Comparison of ENCODE assay signal across 12 cellular contexts in the genomic region with DNA sequence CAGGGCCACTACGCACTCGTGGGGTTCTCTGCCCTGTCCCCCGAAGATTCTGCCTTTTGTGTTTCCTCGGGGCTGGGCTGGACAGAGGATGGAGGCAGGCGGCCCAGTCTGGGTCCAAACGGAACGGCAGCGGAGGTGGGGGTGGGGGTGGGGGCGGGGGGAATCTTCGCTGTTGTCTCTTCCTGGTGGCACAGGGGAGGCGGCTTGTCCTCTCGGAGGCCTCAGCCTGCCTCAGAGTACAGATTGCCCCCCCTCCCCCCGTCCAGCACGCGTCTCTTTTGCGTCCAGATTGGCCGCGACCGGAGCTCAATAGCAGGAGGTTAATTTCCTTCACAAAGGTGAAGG. TPM values are rescaled to one million over a fixed set of nuclear protein-coding genes. Genes with fewer than 3 reads are reported as not detected.
A peak's percentile ranks its signal among the peaks of the same experiment; 100 is the strongest.
DNase-seq lines count a peak whose midpoint lies in the region; ATAC-seq, FAIRE-seq and TF ChIP-seq lines count a peak whose summit lies in the region.
"Had no signal": no experiment of that assay in that cellular context is flagged by ENCODE, and none has a peak within 500 bp of the region (broad histone marks: within the 10 kb centered on the region; RNA-seq: fewer than 3 reads in every experiment).

No MANE protein-coding gene starts in this region.

- H3K79me2 ChIP-seq in astrocyte (ENCODE audit: insufficient read depth, low read length) (no peaks in the 10 kb centered on the region), osteoblast (ENCODE audit: insufficient read depth, low read length) (no peaks in the 10 kb centered on the region)

- TF ChIP-seq CTCF in astrocyte (IDR thresholded peaks at IDR 0.05; ENCODE audit: insufficient read depth, low read depth, low read length) (no peak), osteoblast (IDR thresholded peaks at IDR 0.05; ENCODE audit: extremely low read depth, low read depth, low read length) (no peak), Calu3 (IDR thresholded peaks at IDR 0.05; ENCODE audit: unreplicated experiment) (no peak)

- ATAC-seq in activated CD4-positive, alpha-beta T cell treated with anti-CD3 and anti-CD28 coated beads for 36 hours, result no peak
- ATAC-seq in GM19463 (IDR thresholded peaks at IDR 0.05; ENCODE audit: unreplicated experiment), result no peak
- ATAC-seq: PC-3 had no signal

- H3K9me3 ChIP-seq in astrocyte (ENCODE audit: insufficient read depth, low read depth, low read length), result peaks cover 4% of the 10 kb centered on the region
- H3K9me3 ChIP-seq in osteoblast (ENCODE audit: low read depth, low read length), result no peaks in the 10 kb centered on the region

- no peak overlapping the region for H3K9ac ChIP-seq in astrocyte (ENCODE audit: low read length)

- H3K27me3 ChIP-seq in astrocyte (ENCODE audit: insufficient read depth, low read length) (peaks cover 74% of the 10 kb centered on the region), osteoblast (ENCODE audit: insufficient read depth, low read length) (peaks cover 86% of the 10 kb centered on the region)

- peaks cover 58% of the 10 kb centered on the region for H3K27me3 Mint-ChIP-seq in activated CD4-positive, alpha-beta T cell treated with anti-CD3 and anti-CD28 coated beads for 36 hours
- peaks cover 59% of the 10 kb centered on the region for H3K27me3 Mint-ChIP-seq in astrocyte (ENCODE audit: low read depth, unreplicated experiment)
- peaks cover 21% of the 10 kb centered on the region for H3K27me3 Mint-ChIP-seq in Calu3 (ENCODE audit: unreplicated experiment)

- peaks cover 25% of the 10 kb centered on the region for H3K4me1 Mint-ChIP-seq in activated CD4-positive, alpha-beta T cell treated with anti-CD3 and anti-CD28 coated beads for 36 hours
- H3K4me1 Mint-ChIP-seq in astrocyte (ENCODE audit: low read depth, unreplicated experiment) (peaks cover 6% of the 10 kb centered on the region), Calu3 (ENCODE audit: low read depth, unreplicated experiment) (no peaks in the 10 kb centered on the region)

- no peak overlapping the region for H3K27ac Mint-ChIP-seq in activated CD4-positive, alpha-beta T cell treated with anti-CD3 and anti-CD28 coated beads for 36 hours
- peak overlapping the region; percentile 62 for H3K27ac Mint-ChIP-seq in astrocyte (ENCODE audit: unreplicated experiment)
- H3K27ac Mint-ChIP-seq in Calu3 (ENCODE audit: unreplicated experiment), result no peak overlapping the region

- H3K4me2 ChIP-seq in astrocyte (ENCODE audit: low read length) (no peak overlapping the region), osteoblast (ENCODE audit: insufficient read depth, low read length) (no peak overlapping the region)

- H4K20me1 ChIP-seq in astrocyte (ENCODE audit: insufficient read depth, low read length) (peaks cover under 1% of the 10 kb centered on the region), osteoblast (ENCODE audit: insufficient read depth, low read length) (no peaks in the 10 kb centered on the region)

- BruUV-seq in Calu3 (replicated peaks; lab: Mats Ljungman, UMichigan), result no TSS peak

- no peaks in the 10 kb centered on the region for H3K9me3 Mint-ChIP-seq in activated CD4-positive, alpha-beta T cell treated with anti-CD3 and anti-CD28 coated beads for 36 hours (ENCODE audit: low read depth)
- peaks cover 9% of the 10 kb centered on the region for H3K9me3 Mint-ChIP-seq in astrocyte (ENCODE audit: unreplicated experiment)
- no peaks in the 10 kb centered on the region for H3K9me3 Mint-ChIP-seq in Calu3 (ENCODE audit: low read depth, unreplicated experiment)

- FAIRE-seq in astrocyte (lab: Jason Lieb, UNC), result no peak
- FAIRE-seq: small intestine had no signal

- CTCF ChIA-PET in activated CD4-positive, alpha-beta T cell treated with anti-CD3 and anti-CD28 coated beads for 36 hours (lab: Charles Lee), result interaction anchor here (0.6 kb wide), 1 partner anchor 34 kb away, joined by 3 read pairs; no protein-coding TSS in a partner anchor
- CTCF ChIA-PET in Calu3 (lab: Charles Lee), result no interaction called here

- intact Hi-C loops in activated CD4-positive, alpha-beta T cell treated with anti-CD3 and anti-CD28 coated beads for 36 hours (cut with DNase I, micrococcal nuclease), result loop anchor here (5.0 to 10.0 kb wide), 6 partner anchors 121 to 1148 kb away; a partner anchor contains a TSS
- intact Hi-C loops in Calu3 (cut with micrococcal nuclease; ENCODE audit: unreplicated experiment), result loop anchor here (10.0 kb wide), 1 partner anchor 282 kb away; no protein-coding TSS in a partner anchor

- H3K27ac ChIP-seq in astrocyte (ENCODE audit: low read depth, low read length) (no peak overlapping the region), osteoblast (ENCODE audit: low read depth, low read length) (no peak overlapping the region)

- DNase-seq in activated CD4-positive, alpha-beta T cell treated with anti-CD3 and anti-CD28 coated beads for 36 hours, result no peak
- no peak for DNase-seq in activated CD4-positive, alpha-beta T cell treated with anti-CD3 and anti-CD28 coated beads for 4 hours
- DNase-seq in NCI-H2029 (lab: John Stamatoyannopoulos, UW) (peak; percentile 86), astrocyte (ENCODE audit: low read depth) (no peak), osteoblast (ENCODE audit: insufficient read length, low spot score, missing footprints) (peak; percentile 27), Calu3 (no peak), superior temporal gyrus (ENCODE audit: extremely low spot score) (no peak)
- DNase-seq: hippocampal formation, PC-3, small intestine had no signal

- H2AFZ ChIP-seq in astrocyte (ENCODE audit: low read depth, low read length), result no peak overlapping the region
- no peak overlapping the region for H2AFZ ChIP-seq in osteoblast (ENCODE audit: low read length)

- POLR2A ChIA-PET in activated CD4-positive, alpha-beta T cell treated with anti-CD3 and anti-CD28 coated beads for 36 hours (lab: Charles Lee), result interaction anchor here (0.6 kb wide), 1 partner anchor 122 kb away, joined by 3 read pairs; no protein-coding TSS in a partner anchor

- H3K36me3 Mint-ChIP-seq in activated CD4-positive, alpha-beta T cell treated with anti-CD3 and anti-CD28 coated beads for 36 hours (ENCODE audit: low read depth), result peaks cover 4% of the 10 kb centered on the region
- no peaks in the 10 kb centered on the region for H3K36me3 Mint-ChIP-seq in astrocyte (ENCODE audit: low read depth, unreplicated experiment)
- H3K36me3 Mint-ChIP-seq in Calu3 (ENCODE audit: insufficient read depth, unreplicated experiment), result no peaks in the 10 kb centered on the region

- H3K4me3 ChIP-seq in astrocyte (ENCODE audit: insufficient read depth, low read depth, low read length), result no peak overlapping the region
- H3K4me3 ChIP-seq in osteoblast (ENCODE audit: insufficient read depth, low read length), result no peak overlapping the region

- H3K4me1 ChIP-seq in astrocyte (ENCODE audit: insufficient read depth, low read length) (no peaks in the 10 kb centered on the region), osteoblast (ENCODE audit: insufficient read depth, low read length) (no peaks in the 10 kb centered on the region)

- peak overlapping the region; percentile 23 for H3K4me3 Mint-ChIP-seq in activated CD4-positive, alpha-beta T cell treated with anti-CD3 and anti-CD28 coated beads for 36 hours
- H3K4me3 Mint-ChIP-seq in astrocyte (ENCODE audit: unreplicated experiment), result no peak overlapping the region
- no peak overlapping the region for H3K4me3 Mint-ChIP-seq in Calu3 (ENCODE audit: low read depth, unreplicated experiment)

- H3K36me3 ChIP-seq in astrocyte (ENCODE audit: insufficient read depth, low read length) (no peaks in the 10 kb centered on the region), osteoblast (ENCODE audit: insufficient read depth, low read length) (no peaks in the 10 kb centered on the region)

RNA-seq across cellular contexts. Expression of a gene that starts 1.4 kb away (rescaled TPM):
- 1 to 10 TPM; 6.1 to 6.8 TPM for total RNA-seq in activated CD4-positive, alpha-beta T cell treated with anti-CD3 and anti-CD28 coated beads for 36 hours
- total RNA-seq in astrocyte (0.09 TPM in 1 of 2 replicates, not detected in the other), osteoblast (not detected in 2 replicates), Calu3 (2022) (not detected in 2 replicates)
- total RNA-seq: LHCN-M2 had no signal

Comparison
In these comparisons a context has a peak if more than half of its experiments do, and no peak if none do; other contexts are left out.
1. DNase-seq: peak in NCI-H2029 (single experiment) and osteoblast (single experiment); none in activated CD4-positive, alpha-beta T cell treated with anti-CD3 and anti-CD28 coated beads for 36 hours (single experiment), activated CD4-positive, alpha-beta T cell treated with anti-CD3 and anti-CD28 coated beads for 4 hours (0 of 2), astrocyte (single experiment), Calu3 (single experiment) and superior temporal gyrus (single experiment).